In genomic region chr7:1378610-1379180, GRCh38 we compare ENCODE assay signal across 22 cellular contexts.
DNase-seq lines count a peak whose midpoint lies in the region; ATAC-seq, FAIRE-seq and TF ChIP-seq lines count a peak whose summit lies in the region.
"Had no signal": no experiment of that assay in that cellular context is flagged by ENCODE, and none has a peak within 500 bp of the region (broad histone marks: within the 10 kb centered on the region; RNA-seq: fewer than 3 reads in every experiment).

No MANE protein-coding gene starts in this region.

- H3K9ac ChIP-seq in IMR-90 (ENCODE audit: low read depth, low read length) (no peak overlapping the region), K562 (ENCODE audit: insufficient read depth in 1 of 2, low read depth in 2 of 2, low read length in 2 of 2) (no peak overlapping the region)
- H3K9ac ChIP-seq: BLaER1 treated with 17β-estradiol and CSF1 and Interleukin-3, amounts not matched to agents 10 nM and 100 nM had no signal

- DNase-seq in IMR-90 = no peak
- DNase-seq in K562 (ENCODE audit: extremely low read depth in 1 of 4, low spot score in 3 of 4) = no peak
- no peak for DNase-seq in urothelium cell line (ENCODE audit: low spot score)
- DNase-seq in activated CD4-positive, CD25-positive, alpha-beta regulatory T cell treated with anti-CD3 and anti-CD28 coated beads, Interleukin-2, amount 50 U/mL, for 72 hours = no peak
- DNase-seq in NK-92 treated with Interleukin-12 subunit alpha and Interleukin-12 subunit beta, amount 100 ng/mL, for 24 hours (lab: John Stamatoyannopoulos, UW) = no peak
- no peak for DNase-seq in left ventricle myocardium superior
- DNase-seq: AML-193; Caco-2; Calu3; CD4-positive, alpha-beta T cell; CD8-positive, alpha-beta T cell; DMS79 treated with DMSO at 0.1 percent for 48 hours; GF-D8 had no signal

- no peak overlapping the region for H3K18ac ChIP-seq in IMR-90 (ENCODE audit: low read depth, low read length)

- no peaks in the 10 kb centered on the region for H3K9me3 ChIP-seq in HEK293 (ENCODE audit: control insufficient read depth, insufficient read depth, low read depth, low read length)
- no peaks in the 10 kb centered on the region for H3K9me3 ChIP-seq in IMR-90 (ENCODE audit: control insufficient read depth, insufficient read depth, low read length)
- H3K9me3 ChIP-seq in K562 (replicated peaks; ENCODE audit: control insufficient read depth, insufficient read depth, low read depth, low read length) = no peaks in the 10 kb centered on the region; the same call in none of the 2 replicates
- H3K9me3 ChIP-seq: A549 had no signal

- POLR2A ChIA-PET in HEK293 (lab: Yijun Ruan, JAX) (no interaction called here), IMR-90 (lab: Charles Lee; ENCODE audit: unreplicated experiment) (no interaction called here), K562 (lab: Yijun Ruan, JAX) (no interaction called here)

- H3K4me1 ChIP-seq in HEK293 (ENCODE audit: control insufficient read depth, insufficient read depth, low read length) = no peaks in the 10 kb centered on the region
- no peaks in the 10 kb centered on the region for H3K4me1 ChIP-seq in IMR-90 (ENCODE audit: control insufficient read depth, insufficient read depth, low read length)
- H3K4me1 ChIP-seq in K562 (replicated peaks in 1 of 2; ENCODE audit: control insufficient read depth in 2 of 2, insufficient read depth in 2 of 2, low read length in 2 of 2) = peaks cover 0 to 12% of the 10 kb centered on the region in 2 experiments; a peak in 2 of 5 replicates
- H3K4me1 ChIP-seq: A549, Caco-2 had no signal

- no peak for TF ChIP-seq POLR2A in IMR-90 (IDR thresholded peaks at IDR 0.05; ENCODE audit: low read depth, low read length)
- no peak for TF ChIP-seq POLR2A in K562 (conservative IDR thresholded peaks at IDR 0.05)

- H3K27ac ChIP-seq in HEK293 (ENCODE audit: extremely low read depth, low read depth, low read length) (no peak overlapping the region), IMR-90 (ENCODE audit: insufficient read depth, low read length) (no peak overlapping the region), K562 (ENCODE audit: extremely low read depth, low read depth, low read length) (no peak overlapping the region)
- H3K27ac ChIP-seq: 22Rv1; A549; BLaER1 treated with 17β-estradiol and CSF1 and Interleukin-3, amounts not matched to agents 10 nM and 100 nM; C4-2B had no signal

- no peak overlapping the region for H3K14ac ChIP-seq in IMR-90 (replicated peaks; ENCODE audit: low read depth, low read length)

- peak overlapping the region; percentile 33 for H2BK5ac ChIP-seq in IMR-90 (ENCODE audit: low read depth, low read length, poor library complexity, severe bottlenecking)

- TF ChIP-seq CTCF in HEK293 (tag by site-specific recombination; IDR thresholded peaks at IDR 0.05) (no peak), IMR-90 (conservative IDR thresholded peaks at IDR 0.05; ENCODE audit: low read depth, low read length) (no peak), K562 (IDR thresholded peaks at IDR 0.05 in 2 of 3, conservative IDR thresholded peaks at IDR 0.05 in 1 of 3; ENCODE audit: insufficient read depth in 2 of 3, low read depth in 1 of 3, low read length in 3 of 3) (no peak)

- no peak overlapping the region for H4K91ac ChIP-seq in IMR-90 (ENCODE audit: insufficient read depth, low read depth, low read length)

- H3K79me2 ChIP-seq in K562 (ENCODE audit: control insufficient read depth, insufficient read depth, low read length) = no peaks in the 10 kb centered on the region

- intact Hi-C loops in IMR-90 (cut with micrococcal nuclease) = no loop called here
- intact Hi-C loops in K562 (cut with micrococcal nuclease) = no loop called here
- intact Hi-C loops in left ventricle myocardium superior (cut with micrococcal nuclease) = no loop called here

- no peak overlapping the region for H2AK9ac ChIP-seq in IMR-90 (replicated peaks; ENCODE audit: low read depth, low read length, poor library complexity)

- H3K56ac ChIP-seq in IMR-90 (ENCODE audit: extremely low read depth, insufficient read depth, low read length) = no peak overlapping the region

- no peaks in the 10 kb centered on the region for H3K36me3 ChIP-seq in HEK293 (ENCODE audit: control insufficient read depth in 2 of 2, insufficient read depth in 1 of 2, low read length in 2 of 2)
- no peaks in the 10 kb centered on the region for H3K36me3 ChIP-seq in IMR-90 (ENCODE audit: control insufficient read depth, insufficient read depth, low read length)
- H3K36me3 ChIP-seq in K562 (ENCODE audit: control insufficient read depth, insufficient read depth, low read length) = no peaks in the 10 kb centered on the region
- H3K36me3 ChIP-seq: BLaER1 treated with 17β-estradiol and CSF1 and Interleukin-3, amounts not matched to agents 10 nM and 100 nM had no signal

- H3K4me2 ChIP-seq in IMR-90 (ENCODE audit: low read depth, low read length) (no peak overlapping the region), K562 (ENCODE audit: insufficient read depth, low read length) (no peak overlapping the region)
- H3K4me2 ChIP-seq: A549; BLaER1 treated with 17β-estradiol and CSF1 and Interleukin-3, amounts not matched to agents 10 nM and 100 nM had no signal

- H2AFZ ChIP-seq in IMR-90 (replicated peaks; ENCODE audit: low read length, poor library complexity) = no peak overlapping the region
- no peak overlapping the region for H2AFZ ChIP-seq in K562 (ENCODE audit: low read depth, low read length)

- TF ChIP-seq RAD21 in IMR-90 (IDR thresholded peaks at IDR 0.05; ENCODE audit: low read length) (no peak), K562 (CRISPR knock-in tag; conservative IDR thresholded peaks at IDR 0.05 in 1 of 2, IDR thresholded peaks at IDR 0.05 in 1 of 2) (no peak)

- dilution Hi-C loops in IMR-90 (cut with HindIII; ENCODE audit: low sequenced_read_pairs, unreplicated experiment) = no loop called here

- no peak overlapping the region for H3K4me3 ChIP-seq in HEK293 (ENCODE audit: low read depth, low read length)
- no peak overlapping the region for H3K4me3 ChIP-seq in IMR-90 (ENCODE audit: insufficient read depth, low read depth, low read length)
- H3K4me3 ChIP-seq in K562 = no peak overlapping the region
- H3K4me3 ChIP-seq: A549; BLaER1 treated with 17β-estradiol and CSF1 and Interleukin-3, amounts not matched to agents 10 nM and 100 nM had no signal

- ATAC-seq in IMR-90 (ENCODE audit: low read depth) = no peak
- no peak for ATAC-seq in K562
- ATAC-seq in left ventricle myocardium superior = no peak
- ATAC-seq: A549; CD8-positive, alpha-beta T cell had no signal

- 86% methylated on average over 1 of the region's 1 CpG; no CpG with 5 or more reads in 1 of the 2 experiments for WGBS in IMR-90 (ENCODE audit: extremely low coverage in 2 of 2, insufficient read length in 1 of 2), 2 experiments
- 0% methylated on average over 1 of the region's 1 CpG for WGBS in K562 (ENCODE audit: insufficient coverage, low coverage, missing lambda C conversion rate)

- CTCF ChIA-PET in HEK293 (lab: Yijun Ruan, JAX) (no interaction called here), IMR-90 (lab: Yijun Ruan, JAX) (no interaction called here), K562 (lab: Yijun Ruan, JAX; ENCODE audit: low intra/inter-chr PET ratio) (no interaction called here)

- FAIRE-seq in K562 (lab: Jason Lieb, UNC) = no peak
- peak; percentile 48 for FAIRE-seq in urothelium cell line (lab: Jason Lieb, UNC)
- FAIRE-seq: A549, D721Med, G401.6, GM12892, GM18507 had no signal

- H3K27me3 ChIP-seq in IMR-90 (ENCODE audit: control insufficient read depth, insufficient read depth, low read length) = peaks cover 47% of the 10 kb centered on the region
- H3K27me3 ChIP-seq in K562 (ENCODE audit: control insufficient read depth in 2 of 2, insufficient read depth in 2 of 2, low read length in 2 of 2) = peaks cover 14 to 29% of the 10 kb centered on the region in 2 experiments; a peak in 4 of 5 replicates
- H3K27me3 ChIP-seq: BLaER1 treated with 17β-estradiol and CSF1 and Interleukin-3, amounts not matched to agents 10 nM and 100 nM had no signal

- H3K9me1 ChIP-seq in IMR-90 (ENCODE audit: insufficient read depth, low read length) = no peaks in the 10 kb centered on the region
- no peaks in the 10 kb centered on the region for H3K9me1 ChIP-seq in K562 (ENCODE audit: control insufficient read depth, insufficient read depth, low read length)

- H2BK120ac ChIP-seq in IMR-90 (ENCODE audit: low read depth, low read length) = no peak overlapping the region

- no peak overlapping the region for H4K5ac ChIP-seq in IMR-90 (ENCODE audit: low read depth, low read length)

- BruUV-seq in IMR-90 (replicated peaks; lab: Mats Ljungman, UMichigan) (no TSS peak), K562 (replicated peaks; lab: Mats Ljungman, UMichigan) (no TSS peak)

- H3K23ac ChIP-seq in IMR-90 (ENCODE audit: low read depth, low read length) = no peak overlapping the region

- H2BK15ac ChIP-seq in IMR-90 (ENCODE audit: low read depth, low read length) = no peak overlapping the region

- TF ChIP-seq EP300 in K562 (IDR thresholded peaks at IDR 0.05; ENCODE audit: low read length) = no peak

- no peak overlapping the region for H3K4ac ChIP-seq in IMR-90 (ENCODE audit: low read depth, low read length)

- H4K8ac ChIP-seq in IMR-90 (ENCODE audit: low read depth in 2 of 2, low read length in 2 of 2) = no peak overlapping the region

- no peaks in the 10 kb centered on the region for H3K79me1 ChIP-seq in IMR-90 (ENCODE audit: low read depth in 1 of 2, low read length in 2 of 2)

- no peak overlapping the region for H2AK5ac ChIP-seq in IMR-90 (ENCODE audit: low read depth, low read length)

- H2BK20ac ChIP-seq in IMR-90 (ENCODE audit: low read depth, low read length) = no peak overlapping the region

- no peaks in the 10 kb centered on the region for H4K20me1 ChIP-seq in IMR-90 (ENCODE audit: insufficient read depth, low read length)
- H4K20me1 ChIP-seq in K562 (replicated peaks; ENCODE audit: control insufficient read depth, insufficient read depth, low read length) = no peaks in the 10 kb centered on the region
- H4K20me1 ChIP-seq: BLaER1 treated with 17β-estradiol and CSF1 and Interleukin-3, amounts not matched to agents 10 nM and 100 nM had no signal

- in situ Hi-C loops in IMR-90 (cut with MboI; ENCODE audit: low sequenced_read_pairs) = no loop called here
- in situ Hi-C loops in K562 (cut with MboI) = no loop called here

TF ChIP-seq in HEK293, 187 proteins besides CTCF, POLR2A, EP300 and RAD21:
- TF ChIP-seq ZNF433 (tag by site-specific recombination; IDR thresholded peaks at IDR 0.05; ENCODE audit: low read depth) = no peak
- peak; percentile 83 for TF ChIP-seq ZNF366 (tag by site-specific recombination; conservative IDR thresholded peaks at IDR 0.05)

TF ChIP-seq in IMR-90, 13 proteins besides CTCF, POLR2A, EP300 and RAD21 (continues in another document):
- TF ChIP-seq MAZ (IDR thresholded peaks at IDR 0.05; ENCODE audit: borderline replicate concordance, low read depth, low read length) = no peak
- TF ChIP-seq SMC3 (IDR thresholded peaks at IDR 0.05; ENCODE audit: low read depth, low read length) = no peak
- no peak for TF ChIP-seq NFE2L2 (IDR thresholded peaks at IDR 0.05; ENCODE audit: low read depth, low read length)
- no peak for TF ChIP-seq BHLHE40 (IDR thresholded peaks at IDR 0.05; ENCODE audit: low read depth, low read length)

TF ChIP-seq in K562, 482 proteins besides CTCF, POLR2A, EP300 and RAD21 (continues in another document):
- TF ChIP-seq NFXL1 (CRISPR knock-in tag; IDR thresholded peaks at IDR 0.05) = no peak
